Comparison of ENCODE assay signal across 16 cellular contexts in the genomic region with DNA sequence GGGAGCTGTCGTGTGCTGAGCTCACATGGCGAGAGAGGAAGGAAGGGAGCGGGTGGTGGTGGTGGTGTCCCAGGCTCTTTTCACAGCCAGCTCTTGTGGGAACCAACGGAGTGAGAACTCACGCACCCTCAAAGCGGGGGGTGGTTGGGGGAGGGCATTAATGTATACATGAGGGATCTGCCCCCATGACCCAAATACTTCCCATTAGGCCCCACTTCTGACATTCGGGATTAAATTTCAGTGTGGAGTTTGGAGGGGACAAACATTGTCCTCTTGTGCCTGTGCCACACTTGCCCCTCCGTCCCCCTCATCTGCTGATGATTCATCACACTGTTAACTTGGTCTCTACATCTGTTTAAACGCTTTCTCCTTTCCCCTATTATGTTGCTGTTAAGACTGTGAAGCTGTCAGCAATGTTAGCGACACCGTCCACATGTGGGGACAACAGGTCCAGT. TPM values are rescaled to one million over a fixed set of nuclear protein-coding genes. Genes with fewer than 3 reads are reported as not detected.
DNase-seq lines count a peak whose midpoint lies in the region; ATAC-seq lines count a peak whose summit lies in the region.
"Had no signal": no experiment of that assay in that cellular context is flagged by ENCODE, and none has a peak within 500 bp of the region (broad histone marks: within the 10 kb centered on the region; RNA-seq: fewer than 3 reads in every experiment).

No MANE protein-coding gene starts in this region.

- intact Hi-C loops in activated CD4-positive, alpha-beta T cell treated with anti-CD3 and anti-CD28 coated beads, Interleukin-2, amount 10 ng/mL, durations not matched to agents 24 days and 14 days (cut with micrococcal nuclease): loop anchor here (5.0 to 10.0 kb wide), 4 partner anchors 268 to 870 kb away; a partner anchor contains a TSS
- intact Hi-C loops in dendritic cell treated with granulocyte-macrophage colony-stimulating factor and Interleukin-4, amounts not matched to agents 40 ng/mL and 50 ng/mL, for 4 days (cut with micrococcal nuclease): no loop called here

- no peaks in the 10 kb centered on the region for H3K36me3 ChIP-seq in SJCRH30
- H3K36me3 ChIP-seq: esophagus muscularis mucosa, tibial artery had no signal

- peak overlapping the region; percentile 75 for H3K27ac ChIP-seq in SJCRH30
- H3K27ac ChIP-seq: tibial artery, VCaP had no signal

- no peaks in the 10 kb centered on the region for H3K9me3 Mint-ChIP-seq in activated CD4-positive, alpha-beta T cell treated with anti-CD3 and anti-CD28 coated beads, Interleukin-2, amount 10 ng/mL, durations not matched to agents 24 days and 14 days
- H3K9me3 Mint-ChIP-seq in dendritic cell treated with granulocyte-macrophage colony-stimulating factor and Interleukin-4, amounts not matched to agents 40 ng/mL and 50 ng/mL, for 4 days: peaks cover 9% of the 10 kb centered on the region
- H3K9me3 Mint-ChIP-seq in stimulated activated memory B cell treated with anti-CD40 and anti-IgM and Interleukin-4, amounts not matched to agents 10 μg/mL and 1 μg/mL and 100 μg/mL, for 72 hours: no peaks in the 10 kb centered on the region

- peaks cover 19% of the 10 kb centered on the region for H3K36me3 Mint-ChIP-seq in activated CD4-positive, alpha-beta T cell treated with anti-CD3 and anti-CD28 coated beads, Interleukin-2, amount 10 ng/mL, durations not matched to agents 24 days and 14 days (ENCODE audit: low read depth)
- peaks cover 27% of the 10 kb centered on the region for H3K36me3 Mint-ChIP-seq in dendritic cell treated with granulocyte-macrophage colony-stimulating factor and Interleukin-4, amounts not matched to agents 40 ng/mL and 50 ng/mL, for 4 days (ENCODE audit: low read depth)
- peaks cover 24% of the 10 kb centered on the region for H3K36me3 Mint-ChIP-seq in stimulated activated memory B cell treated with anti-CD40 and anti-IgM and Interleukin-4, amounts not matched to agents 10 μg/mL and 1 μg/mL and 100 μg/mL, for 72 hours

- no peak for ATAC-seq in stimulated activated memory B cell treated with anti-CD40 and anti-IgM and Interleukin-4, amounts not matched to agents 10 μg/mL and 1 μg/mL and 100 μg/mL, for 72 hours
- no peak for ATAC-seq in GM21367 (IDR thresholded peaks at IDR 0.05; ENCODE audit: unreplicated experiment)
- ATAC-seq in GM19023 (IDR thresholded peaks at IDR 0.05; ENCODE audit: unreplicated experiment): no peak
- ATAC-seq: left lobe of liver had no signal

- H3K27me3 Mint-ChIP-seq in activated CD4-positive, alpha-beta T cell treated with anti-CD3 and anti-CD28 coated beads, Interleukin-2, amount 10 ng/mL, durations not matched to agents 24 days and 14 days: no peaks in the 10 kb centered on the region
- H3K27me3 Mint-ChIP-seq in dendritic cell treated with granulocyte-macrophage colony-stimulating factor and Interleukin-4, amounts not matched to agents 40 ng/mL and 50 ng/mL, for 4 days: no peaks in the 10 kb centered on the region
- no peaks in the 10 kb centered on the region for H3K27me3 Mint-ChIP-seq in stimulated activated memory B cell treated with anti-CD40 and anti-IgM and Interleukin-4, amounts not matched to agents 10 μg/mL and 1 μg/mL and 100 μg/mL, for 72 hours

- DNase-seq in activated CD4-positive, alpha-beta T cell treated with anti-CD3 and anti-CD28 coated beads, Interleukin-2, amount 10 ng/mL, durations not matched to agents 24 days and 14 days: no peak
- DNase-seq in activated CD4-positive, alpha-beta T cell treated with anti-CD3 and anti-CD28 coated beads, Interleukin-2, amount 50 U/mL, for 48 hours: no peak
- DNase-seq in SJCRH30 (peak in 1 of 2 experiments; percentile 50), NCI-H1436 treated with DMSO at 0.1 percent for 48 hours (lab: John Stamatoyannopoulos, UW) (no peak)
- DNase-seq: activated gamma-delta T cell, NCI-H2081 treated with DMSO at 0.1 percent for 48 hours, Right ventricle myocardium superior, tibial artery had no signal

- H3K27ac Mint-ChIP-seq in activated CD4-positive, alpha-beta T cell treated with anti-CD3 and anti-CD28 coated beads, Interleukin-2, amount 10 ng/mL, durations not matched to agents 24 days and 14 days: peak overlapping the region; percentile 89
- peak overlapping the region; percentile 94 for H3K27ac Mint-ChIP-seq in dendritic cell treated with granulocyte-macrophage colony-stimulating factor and Interleukin-4, amounts not matched to agents 40 ng/mL and 50 ng/mL, for 4 days
- H3K27ac Mint-ChIP-seq in stimulated activated memory B cell treated with anti-CD40 and anti-IgM and Interleukin-4, amounts not matched to agents 10 μg/mL and 1 μg/mL and 100 μg/mL, for 72 hours: peak overlapping the region; percentile 88

- peaks cover 55% of the 10 kb centered on the region for H3K4me1 ChIP-seq in SJCRH30

- no peaks in the 10 kb centered on the region for H3K9me3 ChIP-seq in SJCRH30 (replicated peaks)
- H3K9me3 ChIP-seq: esophagus muscularis mucosa, tibial artery had no signal

- peaks cover 77% of the 10 kb centered on the region for H3K4me1 Mint-ChIP-seq in activated CD4-positive, alpha-beta T cell treated with anti-CD3 and anti-CD28 coated beads, Interleukin-2, amount 10 ng/mL, durations not matched to agents 24 days and 14 days
- H3K4me1 Mint-ChIP-seq in dendritic cell treated with granulocyte-macrophage colony-stimulating factor and Interleukin-4, amounts not matched to agents 40 ng/mL and 50 ng/mL, for 4 days (ENCODE audit: low read depth): peaks cover 85% of the 10 kb centered on the region
- H3K4me1 Mint-ChIP-seq in stimulated activated memory B cell treated with anti-CD40 and anti-IgM and Interleukin-4, amounts not matched to agents 10 μg/mL and 1 μg/mL and 100 μg/mL, for 72 hours: peaks cover 70% of the 10 kb centered on the region

- no peaks in the 10 kb centered on the region for H3K27me3 ChIP-seq in SJCRH30
- H3K27me3 ChIP-seq: esophagus muscularis mucosa, tibial artery had no signal

- peak overlapping the region; percentile 71 for H3K4me3 Mint-ChIP-seq in activated CD4-positive, alpha-beta T cell treated with anti-CD3 and anti-CD28 coated beads, Interleukin-2, amount 10 ng/mL, durations not matched to agents 24 days and 14 days
- no peak overlapping the region for H3K4me3 Mint-ChIP-seq in dendritic cell treated with granulocyte-macrophage colony-stimulating factor and Interleukin-4, amounts not matched to agents 40 ng/mL and 50 ng/mL, for 4 days
- H3K4me3 Mint-ChIP-seq in stimulated activated memory B cell treated with anti-CD40 and anti-IgM and Interleukin-4, amounts not matched to agents 10 μg/mL and 1 μg/mL and 100 μg/mL, for 72 hours: no peak overlapping the region

- H3K4me3 ChIP-seq in SJCRH30: no peak overlapping the region
- H3K4me3 ChIP-seq: esophagus muscularis mucosa, skin epidermis, tibial artery had no signal

RNA-seq across cellular contexts. Expression of a gene that starts 22.5 kb away (rescaled TPM):
- 40.2 and 45.0 TPM in 2 replicates for total RNA-seq in activated CD4-positive, alpha-beta T cell treated with anti-CD3 and anti-CD28 coated beads, Interleukin-2, amount 10 ng/mL, durations not matched to agents 24 days and 14 days
- total RNA-seq in SJCRH30 (2014; rRNA removed; shearing (Covaris generic)): 21.4 and 25.0 TPM in 2 replicates
